ENCODE assay signal across 13 cellular contexts in genomic region chr14:77738559-77739250, GRCh38. TPM values are rescaled to one million over a fixed set of nuclear protein-coding genes. Genes with fewer than 3 reads are reported as not detected.
DNase-seq lines count a peak whose midpoint lies in the region; ATAC-seq and TF ChIP-seq lines count a peak whose summit lies in the region.
"Had no signal": no experiment of that assay in that cellular context is flagged by ENCODE, and none has a peak within 500 bp of the region (broad histone marks: within the 10 kb centered on the region; RNA-seq: fewer than 3 reads in every experiment).

No MANE protein-coding gene starts in this region.

- TF ChIP-seq CTCF in brain microvascular endothelial cell (IDR thresholded peaks at IDR 0.05; ENCODE audit: low read depth, low read length, missing control alignments) (no peak), osteoblast (IDR thresholded peaks at IDR 0.05; ENCODE audit: extremely low read depth, low read depth, low read length) (no peak), upper lobe of left lung (IDR thresholded peaks at IDR 0.05) (no peak)

- peaks cover 29% of the 10 kb centered on the region for H3K79me2 ChIP-seq in osteoblast (ENCODE audit: insufficient read depth, low read length)

- no peak for TF ChIP-seq EP300 in upper lobe of left lung (IDR thresholded peaks at IDR 0.05)

- H3K4me1 ChIP-seq in osteoblast (ENCODE audit: insufficient read depth, low read length) (peaks cover 4% of the 10 kb centered on the region), upper lobe of left lung (peaks cover 3 to 7% (median 5%) of the 10 kb centered on the region in 4 donors)
- H3K4me1 ChIP-seq: parathyroid adenoma had no signal

- TF ChIP-seq POLR2A in upper lobe of left lung (IDR thresholded peaks at IDR 0.05): no peak

- DNase-seq in activated CD4-positive, CD25-positive, alpha-beta regulatory T cell treated with anti-CD3 and anti-CD28 coated beads, Interleukin-2, amount 50 U/mL, for 72 hours: no peak
- peak; percentile 40 for DNase-seq in brain microvascular endothelial cell
- peak; percentile 90 for DNase-seq in osteoblast (ENCODE audit: insufficient read length, low spot score, missing footprints)
- no peak for DNase-seq in DMS79 treated with DMSO at 0.1 percent for 48 hours (lab: John Stamatoyannopoulos, UW)
- DNase-seq in upper lobe of left lung: no peak
- DNase-seq: GOT3, NCI-H446 had no signal

- ATAC-seq in activated CD4-positive, CD25-positive, alpha-beta regulatory T cell treated with anti-CD3 and anti-CD28 coated beads, Interleukin-2, amount 50 U/mL, for 24 hours: peak; percentile 90 to 91
- ATAC-seq in HG02870 (IDR thresholded peaks at IDR 0.05; ENCODE audit: unreplicated experiment): peak; percentile 94
- ATAC-seq in GM21786 (IDR thresholded peaks at IDR 0.05; ENCODE audit: unreplicated experiment): no peak
- no peak for ATAC-seq in upper lobe of left lung (ENCODE audit: low FRiP score in 2 of 2)
- ATAC-seq: stimulated activated memory B cell treated with anti-CD40 and anti-IgM and Interleukin-4, amounts not matched to agents 10 μg/mL and 1 μg/mL and 100 μg/mL, for 72 hours had no signal

- H3K9me3 ChIP-seq in osteoblast (ENCODE audit: low read depth, low read length) (no peaks in the 10 kb centered on the region), upper lobe of left lung (no peaks in the 10 kb centered on the region)

- peaks cover 12% of the 10 kb centered on the region for H4K20me1 ChIP-seq in osteoblast (ENCODE audit: insufficient read depth, low read length)

- no peak overlapping the region for H2AFZ ChIP-seq in osteoblast (ENCODE audit: low read length)
- H2AFZ ChIP-seq: parathyroid adenoma had no signal

- peaks cover 40% of the 10 kb centered on the region for H3K36me3 ChIP-seq in brain microvascular endothelial cell (replicated peaks)
- H3K36me3 ChIP-seq in osteoblast (ENCODE audit: insufficient read depth, low read length): peaks cover 39% of the 10 kb centered on the region
- peaks cover 30 to 80% (median 56%) of the 10 kb centered on the region in 4 donors for H3K36me3 ChIP-seq in upper lobe of left lung

- H3K4me2 ChIP-seq in osteoblast (ENCODE audit: insufficient read depth, low read length): peak overlapping the region; percentile 40

- H3K4me3 ChIP-seq in brain microvascular endothelial cell (ENCODE audit: low read depth, low read length) (no peak overlapping the region), osteoblast (ENCODE audit: insufficient read depth, low read length) (no peak overlapping the region), upper lobe of left lung (no peak overlapping the region)

- WGBS in upper lobe of left lung, 2 donors: 68 to 72% methylated on average over 7 of the region's 7 CpGs

- in situ Hi-C loops in brain microvascular endothelial cell (cut with HindIII; ENCODE audit: low pct_ligation_motif_present, low sequenced_read_pairs): no loop called here

- no peaks in the 10 kb centered on the region for H3K27me3 ChIP-seq in brain microvascular endothelial cell (replicated peaks)
- H3K27me3 ChIP-seq in osteoblast (ENCODE audit: insufficient read depth, low read length): no peaks in the 10 kb centered on the region
- no peaks in the 10 kb centered on the region for H3K27me3 ChIP-seq in upper lobe of left lung

- peak overlapping the region; percentile 51 for H3K27ac ChIP-seq in brain microvascular endothelial cell
- peak overlapping the region; percentile 59 for H3K27ac ChIP-seq in osteoblast (ENCODE audit: low read depth, low read length)
- H3K27ac ChIP-seq in upper lobe of left lung: peak overlapping the region in 1 of 4 donors; percentile 10
- H3K27ac ChIP-seq: 22Rv1, parathyroid adenoma had no signal

RNA-seq across cellular contexts. Expression of gene SNW1, which starts 22.3 kb away (rescaled TPM):
- total RNA-seq in osteoblast: 59.4 and 65.7 TPM in 2 replicates
- 10 to 100 TPM; 40.6 to 62.6 (median 58.9) TPM for total RNA-seq in upper lobe of left lung

RNA-seq across cellular contexts. Expression of gene SLIRP, which starts 30.8 kb away (rescaled TPM):
- total RNA-seq in osteoblast: 61.3 and 81.4 TPM in 2 replicates
- total RNA-seq in upper lobe of left lung: 100 to 1,000 TPM in 2 of 6 donors, 10 to 100 TPM in 4; 38.6 to 109 (median 60.3) TPM

RNA-seq across cellular contexts. Expression of gene ALKBH1, which starts 30.9 kb away (rescaled TPM):
- total RNA-seq in osteoblast: 7.6 and 9.4 TPM in 2 replicates
- 10 to 100 TPM in 3 of 6 donors, 1 to 10 TPM in 3; 6.3 to 10.8 (median 9.0) TPM for total RNA-seq in upper lobe of left lung

Comparison
In these comparisons a context has a peak if more than half of its experiments do, and no peak if none do; other contexts are left out.
1. ATAC-seq: peak in activated CD4-positive, CD25-positive, alpha-beta regulatory T cell treated with anti-CD3 and anti-CD28 coated beads, Interleukin-2, amount 50 U/mL, for 24 hours (2 of 2) and HG02870 (single experiment); none in GM21786 (single experiment) and upper lobe of left lung (0 of 2).
2. DNase-seq: peak in brain microvascular endothelial cell (single experiment) and osteoblast (single experiment); none in activated CD4-positive, CD25-positive, alpha-beta regulatory T cell treated with anti-CD3 and anti-CD28 coated beads, Interleukin-2, amount 50 U/mL, for 72 hours (single experiment), DMS79 treated with DMSO at 0.1 percent for 48 hours (single experiment) and upper lobe of left lung (0 of 2).